Comparison of ENCODE assay signal across 14 cellular contexts in the genomic region with DNA sequence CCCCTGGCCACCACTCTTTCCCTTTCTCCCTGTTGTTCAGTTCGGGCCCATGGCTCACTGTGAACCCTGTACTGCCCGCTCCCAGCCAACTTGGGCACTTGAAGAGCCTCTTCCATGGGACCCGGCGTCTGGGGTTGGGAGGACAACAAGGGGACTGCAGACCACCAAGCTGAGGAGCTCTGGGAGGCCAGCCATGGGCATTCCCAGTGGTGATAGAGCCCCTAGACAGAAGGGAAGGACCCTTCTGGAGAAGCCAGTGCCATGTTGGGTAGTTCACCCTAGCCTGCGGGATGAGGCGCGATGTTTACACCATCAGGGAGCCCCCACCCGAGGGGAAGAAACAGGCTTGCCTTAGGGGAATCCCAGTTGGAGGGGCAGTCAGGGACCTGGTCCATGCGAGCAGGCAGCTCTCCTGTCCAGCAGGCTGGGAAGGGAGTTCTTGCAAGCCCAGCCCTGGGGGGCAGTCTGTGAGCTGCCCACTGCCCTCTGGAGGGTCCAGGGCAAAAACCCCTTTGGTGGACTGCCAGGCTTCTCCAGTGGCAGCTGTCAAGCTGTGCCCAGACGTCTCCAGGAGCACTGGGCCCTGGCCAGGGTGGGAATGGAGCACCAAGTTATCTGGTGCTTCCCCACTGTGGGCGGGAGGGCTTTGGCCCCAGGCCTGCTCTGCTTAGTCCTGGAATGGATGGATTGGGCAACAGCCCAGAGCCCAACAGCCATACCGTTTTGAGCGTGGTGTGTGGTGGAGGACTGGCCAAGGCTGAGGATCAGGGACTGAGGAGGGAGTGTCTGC. TPM values are rescaled to one million over a fixed set of nuclear protein-coding genes. Genes with fewer than 3 reads are reported as not detected.
A peak's percentile ranks its signal among the peaks of the same experiment; 100 is the strongest.
DNase-seq lines count a peak whose midpoint lies in the region; ATAC-seq and TF ChIP-seq lines count a peak whose summit lies in the region.
"Had no signal": no experiment of that assay in that cellular context is flagged by ENCODE, and none has a peak within 500 bp of the region (broad histone marks: within the 10 kb centered on the region; RNA-seq: fewer than 3 reads in every experiment).

No MANE protein-coding gene starts in this region.

- ATAC-seq in left cardiac atrium (peak; percentile 87 to 90), GM18870 (IDR thresholded peaks at IDR 0.05; ENCODE audit: unreplicated experiment) (no peak), body of pancreas (no peak)
- ATAC-seq: activated naive CD8-positive, alpha-beta T cell treated with anti-CD3 and anti-CD28 coated beads, Interleukin-2, amount 50 U/mL, for 24 hours; naive thymus-derived CD4-positive, alpha-beta T cell had no signal

- H3K27me3 ChIP-seq in body of pancreas = no peaks in the 10 kb centered on the region

- TF ChIP-seq CTCF in astrocyte of the cerebellum (IDR thresholded peaks at IDR 0.05; ENCODE audit: low read depth, low read length, missing control alignments) (no peak), body of pancreas (IDR thresholded peaks at IDR 0.05) (no peak)

- in situ Hi-C loops in astrocyte of the cerebellum (cut with HindIII; ENCODE audit: low sequenced_read_pairs) = no loop called here

- H3K4me3 ChIP-seq in astrocyte of the cerebellum (ENCODE audit: low read depth, low read length) (no peak overlapping the region), skeletal muscle cell (ENCODE audit: low read depth, low read length) (no peak overlapping the region), body of pancreas (no peak overlapping the region)

- no peaks in the 10 kb centered on the region for H3K9me3 ChIP-seq in body of pancreas

- WGBS in body of pancreas, 2 donors = 71% methylated on average over 8 of the region's 13 CpGs; no CpG with 5 or more reads in 1 of the 2 donors

- no peaks in the 10 kb centered on the region for H3K4me1 ChIP-seq in body of pancreas

- no peak overlapping the region for H3K27ac ChIP-seq in body of pancreas
- H3K27ac ChIP-seq: VCaP had no signal

- no peak for TF ChIP-seq POLR2A in body of pancreas (IDR thresholded peaks at IDR 0.05)

- H3K36me3 ChIP-seq in body of pancreas (replicated peaks in 1 of 2; ENCODE audit: insufficient read depth in 1 of 2, low read depth in 2 of 2) = peaks cover 0 to 2% of the 10 kb centered on the region in 2 donors

- intact Hi-C loops in left cardiac atrium (cut with DNase I) = no loop called here
- intact Hi-C loops in body of pancreas (cut with DNase I) = no loop called here

- DNase-seq in H4 (ENCODE audit: low spot score) (peak; percentile 1), astrocyte of the cerebellum (ENCODE audit: low read depth) (peak; percentile 42), left cardiac atrium (peak; percentile 57), skeletal muscle cell (ENCODE audit: low read depth) (peak; percentile 22), activated T-cell treated with anti-CD3 and anti-CD28 coated beads for 4 hours (no peak), body of pancreas (no peak)
- no peak for DNase-seq in activated CD4-positive, alpha-beta T cell treated with anti-CD3 and anti-CD28 coated beads, Interleukin-2, amount 50 U/mL, for 48 hours
- DNase-seq: activated naive CD8-positive, alpha-beta T cell treated with anti-CD3 and anti-CD28 coated beads, Interleukin-2, amount 50 U/mL, for 24 hours; CD4-positive, alpha-beta T cell; naive thymus-derived CD4-positive, alpha-beta T cell; retina; stimulated activated naive CD4-positive, alpha-beta T cell treated with Interleukin-2 at 50 U/mL for 16 hours had no signal

RNA-seq across cellular contexts. Expression of gene UBA1, which starts 23.7 kb away (rescaled TPM):
- 105 and 130 TPM in 2 replicates for total RNA-seq in H4 (2014; rRNA removed; shearing (Covaris generic))
- total RNA-seq in left cardiac atrium = 100 to 1,000 TPM; 101 to 132 TPM
- 10 to 100 TPM; 70.8 to 82.4 TPM for total RNA-seq in body of pancreas

RNA-seq across cellular contexts. Expression of gene RBM10, which starts 24.9 kb away (rescaled TPM):
- total RNA-seq in H4 (2014; rRNA removed; shearing (Covaris generic)) = 37.9 and 42.3 TPM in 2 replicates
- total RNA-seq in left cardiac atrium (10 to 100 TPM; 22.1 to 23.9 TPM), body of pancreas (10 to 100 TPM; 16.1 to 29.0 TPM)

RNA-seq across cellular contexts. Expression of gene NDUFB11, which starts 25.4 kb away (rescaled TPM):
- 129 and 138 TPM in 2 replicates for total RNA-seq in H4 (2014; rRNA removed; shearing (Covaris generic))
- total RNA-seq in left cardiac atrium = 100 to 1,000 TPM; 137 to 138 TPM
- total RNA-seq in body of pancreas = 10 to 100 TPM; 66.7 to 80.1 TPM

RNA-seq across cellular contexts. Expression of gene CDK16, which starts 48.6 kb away (rescaled TPM):
- 77.1 and 98.5 TPM in 2 replicates for total RNA-seq in H4 (2014; rRNA removed; shearing (Covaris generic))
- 100 to 1,000 TPM; 109 to 132 TPM for total RNA-seq in left cardiac atrium
- 10 to 100 TPM; 53.2 to 83.4 TPM for total RNA-seq in body of pancreas

Comparison
In these comparisons a context has a peak if more than half of its experiments do, and no peak if none do; other contexts are left out.
1. DNase-seq: peak in H4 (single experiment), astrocyte of the cerebellum (single experiment), left cardiac atrium (single experiment) and skeletal muscle cell (single experiment); none in activated CD4-positive, alpha-beta T cell treated with anti-CD3 and anti-CD28 coated beads, Interleukin-2, amount 50 U/mL, for 48 hours (0 of 2), activated T-cell treated with anti-CD3 and anti-CD28 coated beads for 4 hours (single experiment) and body of pancreas (0 of 4).
2. ATAC-seq: peak in left cardiac atrium (2 of 2); none in GM18870 (single experiment) and body of pancreas (single experiment).